Comparison of ENCODE assay signal across 8 cellular contexts in the genomic region with DNA sequence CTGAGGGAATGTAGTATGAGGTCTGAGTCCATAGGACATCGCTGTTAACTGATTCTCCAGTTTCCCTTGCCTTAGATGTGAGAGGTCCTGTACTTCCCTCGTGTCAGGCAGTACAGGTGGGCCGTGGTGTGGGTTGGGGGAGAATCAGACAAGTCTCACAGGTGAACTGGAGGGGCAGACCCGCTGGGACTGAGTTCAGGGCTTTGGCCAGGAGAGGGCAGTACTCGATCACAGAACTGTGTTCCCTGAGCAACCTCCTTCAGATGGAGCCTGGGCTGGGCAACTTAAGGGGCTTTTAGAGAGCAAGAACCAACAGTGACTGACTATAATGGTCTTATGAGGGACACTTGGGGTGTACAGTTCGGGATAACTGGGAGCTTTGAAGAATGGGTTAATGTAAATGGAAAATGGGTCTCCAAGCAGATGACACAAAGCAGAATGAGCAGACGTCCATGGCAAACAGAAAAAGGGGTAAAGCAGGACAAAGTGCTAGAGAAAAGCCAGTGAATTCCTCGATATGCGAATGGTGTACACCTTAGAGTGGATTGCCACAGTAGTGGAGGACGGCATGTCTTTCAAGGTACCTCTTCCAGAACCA.
DNase-seq lines count a peak whose midpoint lies in the region; ATAC-seq and TF ChIP-seq lines count a peak whose summit lies in the region.

No MANE protein-coding gene starts in this region.

- no peak overlapping the region for H3K27ac ChIP-seq in 22Rv1
- H3K27ac ChIP-seq in effector memory CD4-positive, alpha-beta T cell (ENCODE audit: insufficient read depth, low read length, poor library complexity, severe bottlenecking), result no peak overlapping the region
- H3K27ac ChIP-seq in mesendoderm (ENCODE audit: low read depth, low read length), result no peak overlapping the region

- no peak overlapping the region for H4K5ac ChIP-seq in mesendoderm (ENCODE audit: low read length)

- no peak overlapping the region for H2BK120ac ChIP-seq in mesendoderm (ENCODE audit: low read depth, low read length)

- no peak overlapping the region for H3K23ac ChIP-seq in mesendoderm (ENCODE audit: low read length)

- no peaks in the 10 kb centered on the region for H3K4me1 ChIP-seq in effector memory CD4-positive, alpha-beta T cell (ENCODE audit: control insufficient read depth, insufficient read depth, low read length, poor library complexity, severe bottlenecking)
- H3K4me1 ChIP-seq in mesendoderm (ENCODE audit: control insufficient read depth, low read depth, low read length), result no peaks in the 10 kb centered on the region

- H3K27me3 ChIP-seq in effector memory CD4-positive, alpha-beta T cell (replicated peaks; ENCODE audit: control insufficient read depth, insufficient read depth, low read length, poor library complexity, severe bottlenecking), result no peaks in the 10 kb centered on the region
- no peaks in the 10 kb centered on the region for H3K27me3 ChIP-seq in mesendoderm (ENCODE audit: insufficient read depth, low read length, poor library complexity)

- peak; percentile 61 for DNase-seq in NCI-H510A treated with DMSO at 0.1 percent for 48 hours (lab: John Stamatoyannopoulos, UW)
- DNase-seq in activated CD4-positive, alpha-beta T cell treated with anti-CD3 and anti-CD28 coated beads, Interleukin-2, amount 50 U/mL, for 48 hours, result peak; percentile 73 to 74
- peak; percentile 2 to 14 (median 5) for DNase-seq in effector memory CD4-positive, alpha-beta T cell
- DNase-seq in mesendoderm, result peak; percentile 79
- DNase-seq in stimulated activated CD8-positive, alpha-beta memory T cell treated with anti-CD3 and anti-CD28 coated beads, Interleukin-7, amount 100 ng/mL, for 1 hour (ENCODE audit: low read depth in 2 of 2), result peak; percentile 11 to 22

- no peak overlapping the region for H3K4ac ChIP-seq in mesendoderm (ENCODE audit: low read depth, low read length)

- no peak overlapping the region for H2BK5ac ChIP-seq in mesendoderm (ENCODE audit: low read length)

- WGBS in mesendoderm (ENCODE audit: extremely low coverage, insufficient coverage, low lambda C conversion rate), result no CpG with 5 or more reads among the region's 10 CpGs

- no peak overlapping the region for H2AK5ac ChIP-seq in mesendoderm (ENCODE audit: low read length)

- H3K36me3 ChIP-seq in effector memory CD4-positive, alpha-beta T cell (ENCODE audit: control insufficient read depth, insufficient read depth, low read length), result no peaks in the 10 kb centered on the region
- no peaks in the 10 kb centered on the region for H3K36me3 ChIP-seq in mesendoderm (ENCODE audit: control insufficient read depth, insufficient read depth, low read length)

- no peak overlapping the region for H3K4me2 ChIP-seq in mesendoderm (ENCODE audit: low read length)

- H3K18ac ChIP-seq in mesendoderm (ENCODE audit: low read length), result no peak overlapping the region

- H2BK15ac ChIP-seq in mesendoderm (replicated peaks; ENCODE audit: low read depth), result no peak overlapping the region

- TF ChIP-seq POLR2A in GM18505 (IDR thresholded peaks at IDR 0.05; ENCODE audit: borderline replicate concordance, extremely low read depth, insufficient read depth, insufficient read length), result no peak

- no peak overlapping the region for H4K8ac ChIP-seq in mesendoderm (ENCODE audit: low read depth, low read length)

- no peak overlapping the region for H3K9ac ChIP-seq in mesendoderm (ENCODE audit: low read length)

- peak; percentile 84 for TF ChIP-seq CTCF in 22Rv1 (IDR thresholded peaks at IDR 0.05)

- no peak overlapping the region for H3K4me3 ChIP-seq in effector memory CD4-positive, alpha-beta T cell (ENCODE audit: insufficient read depth, low read depth, low read length, poor library complexity, severe bottlenecking)
- H3K4me3 ChIP-seq in mesendoderm (ENCODE audit: low read length), result no peak overlapping the region

- ATAC-seq in GM18505 (IDR thresholded peaks at IDR 0.05; ENCODE audit: unreplicated experiment) (peak; percentile 86), HG03060 (IDR thresholded peaks at IDR 0.05; ENCODE audit: low read depth, unreplicated experiment) (peak; percentile 59)

- H3K79me1 ChIP-seq in mesendoderm (ENCODE audit: low read length), result no peaks in the 10 kb centered on the region

- H3K79me2 ChIP-seq in mesendoderm (ENCODE audit: control insufficient read depth, insufficient read depth, low read length), result no peaks in the 10 kb centered on the region

- no peaks in the 10 kb centered on the region for H3K9me3 ChIP-seq in effector memory CD4-positive, alpha-beta T cell (ENCODE audit: control insufficient read depth, low read length)

- H3K56ac ChIP-seq in mesendoderm (ENCODE audit: low read length), result no peak overlapping the region

Comparison
In these comparisons a context has a peak if more than half of its experiments do, and no peak if none do; other contexts are left out.
1. DNase-seq: peak in every context shown above with its lines; median percentile 79 in mesendoderm; 74 in activated CD4-positive, alpha-beta T cell treated with anti-CD3 and anti-CD28 coated beads, Interleukin-2, amount 50 U/mL, for 48 hours; 61 in NCI-H510A treated with DMSO at 0.1 percent for 48 hours; 16 in stimulated activated CD8-positive, alpha-beta memory T cell treated with anti-CD3 and anti-CD28 coated beads, Interleukin-7, amount 100 ng/mL, for 1 hour; 5 in effector memory CD4-positive, alpha-beta T cell.